In genomic region chr10:62019013-62019684, GRCh38 we compare ENCODE assay signal across 10 cellular contexts.
DNase-seq lines count a peak whose midpoint lies in the region; ATAC-seq, FAIRE-seq and TF ChIP-seq lines count a peak whose summit lies in the region.
"Had no signal": no experiment of that assay in that cellular context is flagged by ENCODE, and none has a peak within 500 bp of the region (broad histone marks: within the 10 kb centered on the region; RNA-seq: fewer than 3 reads in every experiment).

No MANE protein-coding gene starts in this region.

- intact Hi-C loops in Panc1 (cut with micrococcal nuclease; ENCODE audit: unreplicated experiment) = no loop called here
- intact Hi-C loops in gastrocnemius medialis (cut with DNase I; ENCODE audit: low total_unique reads) = no loop called here
- intact Hi-C loops in lower leg skin (cut with DNase I; ENCODE audit: low total_unique reads) = no loop called here

- H3K4me3 ChIP-seq in Panc1 (ENCODE audit: low read depth in 2 of 2, low read length in 2 of 2) (no peak overlapping the region), epithelial cell of esophagus (ENCODE audit: low read length) (peak overlapping the region; percentile 7), gastrocnemius medialis (no peak overlapping the region), osteoblast (ENCODE audit: insufficient read depth, low read length) (no peak overlapping the region), lower leg skin (ENCODE audit: low read depth, poor library complexity, severe bottlenecking) (no peak overlapping the region)

- H3K79me2 ChIP-seq in osteoblast (ENCODE audit: insufficient read depth, low read length) = peaks cover 48% of the 10 kb centered on the region

- no peaks in the 10 kb centered on the region for H3K36me3 ChIP-seq in Panc1 (ENCODE audit: control insufficient read depth, insufficient read depth, low read length)
- H3K36me3 ChIP-seq in gastrocnemius medialis = no peaks in the 10 kb centered on the region
- H3K36me3 ChIP-seq in osteoblast (ENCODE audit: insufficient read depth, low read length) = no peaks in the 10 kb centered on the region

- in situ Hi-C loops in Panc1 (cut with HindIII; ENCODE audit: low pct_unique_long_range_greater_than_20kb, low sequenced_read_pairs) = no loop called here
- in situ Hi-C loops in gastrocnemius medialis (cut with MboI; ENCODE audit: low sequenced_read_pairs in 4 of 4) = no loop called here

- DNase-seq in GM19239 (ENCODE audit: insufficient read length, low spot score) = no peak
- DNase-seq in Panc1 (ENCODE audit: low read depth, low spot score) = no peak
- DNase-seq in epithelial cell of esophagus (ENCODE audit: low read depth) = peak; percentile 92
- no peak for DNase-seq in gastrocnemius medialis
- DNase-seq in osteoblast (ENCODE audit: insufficient read length, low spot score, missing footprints) = no peak
- DNase-seq in midbrain (lab: John Stamatoyannopoulos, UW) = no peak
- DNase-seq in lower leg skin (ENCODE audit: low spot score in 2 of 2) = no peak
- no peak for DNase-seq in amniotic stem cell (lab: John Stamatoyannopoulos, UW)
- DNase-seq: stimulated activated CD4-positive, alpha-beta T cell treated with anti-CD3 and anti-CD28 coated beads, Interleukin-4, amount 100 ng/mL, for 1 hour; SW 1271 had no signal

- no peaks in the 10 kb centered on the region for H3K9me3 ChIP-seq in Panc1 (ENCODE audit: control insufficient read depth, insufficient read depth, low read depth, low read length)
- H3K9me3 ChIP-seq in gastrocnemius medialis = no peaks in the 10 kb centered on the region
- H3K9me3 ChIP-seq in osteoblast (ENCODE audit: low read depth, low read length) = no peaks in the 10 kb centered on the region

- no peak overlapping the region for H3K4me2 ChIP-seq in osteoblast (ENCODE audit: insufficient read depth, low read length)

- POLR2A ChIA-PET in Panc1 (lab: Charles Lee) = interaction anchor here (0.5 kb wide), 1 partner anchor 389 kb away, joined by 11 read pairs; no protein-coding TSS in a partner anchor

- CTCF ChIA-PET in Panc1 (lab: Charles Lee) = no interaction called here

- WGBS in lower leg skin, 2 donors = 25 to 32% methylated on average over 8 of the region's 8 CpGs

- H4K20me1 ChIP-seq in osteoblast (ENCODE audit: insufficient read depth, low read length) = no peaks in the 10 kb centered on the region

- H3K4me1 ChIP-seq in Panc1 (ENCODE audit: control insufficient read depth, insufficient read depth, low read length) (peaks cover 50% of the 10 kb centered on the region), gastrocnemius medialis (peaks cover 32 to 51% of the 10 kb centered on the region in 2 donors), osteoblast (ENCODE audit: insufficient read depth, low read length) (peaks cover 32% of the 10 kb centered on the region)

- H2AFZ ChIP-seq in osteoblast (ENCODE audit: low read length) = no peak overlapping the region

- ATAC-seq in Panc1 (no peak), gastrocnemius medialis (no peak)

- peak; percentile 39 for FAIRE-seq in GM19239 (lab: Jason Lieb, UNC)

- H3K27ac ChIP-seq in Panc1 (ENCODE audit: low read length) (peak overlapping the region; percentile 55; the same call in 1 of the 2 replicates), gastrocnemius medialis (peak overlapping the region; percentile 37 to 56 (median 48)), osteoblast (ENCODE audit: low read depth, low read length) (no peak overlapping the region)

- H3K27me3 ChIP-seq in Panc1 (ENCODE audit: control insufficient read depth, insufficient read depth, low read length) = no peaks in the 10 kb centered on the region
- H3K27me3 ChIP-seq in gastrocnemius medialis = no peaks in the 10 kb centered on the region
- H3K27me3 ChIP-seq in osteoblast (ENCODE audit: insufficient read depth, low read length) = no peaks in the 10 kb centered on the region

- BruUV-seq in Panc1 (replicated peaks; lab: Mats Ljungman, UMichigan) = no TSS peak

- TF ChIP-seq POLR2A in gastrocnemius medialis (IDR thresholded peaks at IDR 0.05) = no peak
- no peak for TF ChIP-seq POLR2A in lower leg skin (IDR thresholded peaks at IDR 0.05)

- TF ChIP-seq CTCF in Panc1 (IDR thresholded peaks at IDR 0.05) (no peak), epithelial cell of esophagus (IDR thresholded peaks at IDR 0.05; ENCODE audit: insufficient read depth, low read depth, low read length, missing control alignments) (no peak), gastrocnemius medialis (IDR thresholded peaks at IDR 0.05 in 4 of 5, conservative IDR thresholded peaks at IDR 0.05 in 1 of 5) (no peak), osteoblast (IDR thresholded peaks at IDR 0.05; ENCODE audit: extremely low read depth, low read depth, low read length) (no peak), lower leg skin (IDR thresholded peaks at IDR 0.05) (no peak)
